27 cellular contexts compared by ENCODE assay signal in genomic region chr17:73096201-73096600, GRCh38.
"Had no signal": no experiment of that assay in that cellular context is flagged by ENCODE, and none has a peak within 500 bp of the region (broad histone marks: within the 10 kb centered on the region; RNA-seq: fewer than 3 reads in every experiment).

No MANE protein-coding gene starts in this region.

- H3K27me3 ChIP-seq: brain microvascular endothelial cell, stomach, tibial nerve had no signal

- DNase-seq: activated CD4-positive, alpha-beta T cell treated with anti-CD3 and anti-CD28 coated beads for 4 hours; activated CD4-positive, alpha-beta T cell treated with anti-CD3 and anti-CD28 coated beads, Interleukin-2, amount 50 U/mL, for 4 hours; activated CD8-positive, alpha-beta memory T cell treated with anti-CD3 and anti-CD28 coated beads for 24 hours; activated CD8-positive, alpha-beta memory T cell treated with anti-CD3 and anti-CD28 coated beads, Interleukin-2, amount 50 U/mL, for 4 hours; activated gamma-delta T cell; activated naive CD4-positive, alpha-beta T cell treated with anti-CD3 and anti-CD28 coated beads, Interleukin-2, amount 10 ng/mL, durations not matched to agents 7 days and 5 days; activated naive CD8-positive, alpha-beta T cell treated with anti-CD3 and anti-CD28 coated beads, Interleukin-2, amount 10 ng/mL, durations not matched to agents 7 days and 5 days; activated T-cell treated with anti-CD3 and anti-CD28 coated beads, Interleukin-2, amount 50 U/mL, for 24 hours; brain microvascular endothelial cell; caudate nucleus; cortex of kidney; effector memory CD8-positive, alpha-beta T cell; hypothalamus; immature natural killer cell; kidney; left colon; naive B cell; occipital lobe; psoas muscle; stimulated activated CD4-positive, alpha-beta T cell treated with anti-CD3 and anti-CD28 coated beads, Interleukin-15, amount 100 ng/mL, for 24 hours; stimulated activated CD4-positive, alpha-beta T cell treated with anti-CD3 and anti-CD28 coated beads, Interleukin-2, amount 100 ng/mL, for 24 hours; stimulated activated naive B cell treated with anti-CD40 and anti-IgM and Interleukin-4, amounts not matched to agents 10 μg/mL and 1 μg/mL and 100 μg/mL, for 72 hours; stomach had no signal

- ATAC-seq: effector memory CD8-positive, alpha-beta T cell; heart left ventricle; left colon; psoas muscle; stimulated activated naive B cell treated with anti-CD40 and anti-IgM and Interleukin-4, amounts not matched to agents 10 μg/mL and 1 μg/mL and 100 μg/mL, for 72 hours had no signal

- H3K9me3 ChIP-seq: heart left ventricle, psoas muscle, stomach, tibial nerve had no signal

- H3K4me3 ChIP-seq: heart left ventricle, psoas muscle, stomach, tibial nerve had no signal

- H3K27ac ChIP-seq: brain microvascular endothelial cell, heart left ventricle, parathyroid adenoma, psoas muscle, stomach, tibial nerve, VCaP had no signal

- H3K36me3 ChIP-seq: brain microvascular endothelial cell, heart left ventricle, stomach, tibial nerve had no signal

- H3K4me1 ChIP-seq: parathyroid adenoma had no signal
